Comparison of ENCODE assay signal across 1 cellular context in the genomic region with DNA sequence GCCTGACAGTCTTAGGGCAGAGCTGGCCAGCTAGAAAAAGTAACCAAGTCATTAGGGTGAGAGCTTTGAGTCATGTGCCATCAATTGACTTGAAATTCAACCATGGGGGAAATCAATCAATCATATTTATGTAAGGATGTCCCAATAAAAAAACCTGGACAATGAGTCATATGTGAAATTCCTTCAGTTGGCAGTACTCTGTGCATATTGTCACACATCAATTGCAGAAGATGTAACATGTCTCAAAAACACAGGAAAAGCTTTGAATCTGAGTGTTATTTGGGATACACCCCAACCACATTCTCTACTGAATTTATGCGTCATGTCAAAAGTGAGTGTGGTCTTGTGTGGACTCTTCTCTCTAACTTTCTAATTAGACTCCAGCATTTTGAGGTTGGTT.
TF ChIP-seq lines count a peak whose summit lies in the region.

No MANE protein-coding gene starts in this region.

TF ChIP-seq in IMR-90, 13 proteins besides CTCF, POLR2A, EP300 and RAD21 (continued from another document):
- TF ChIP-seq ELK1 (IDR thresholded peaks at IDR 0.05; ENCODE audit: borderline replicate concordance, low read depth, low read length): no peak
- no peak for TF ChIP-seq MXI1 (IDR thresholded peaks at IDR 0.05; ENCODE audit: borderline replicate concordance, low read depth, low read length)
- TF ChIP-seq FOS (IDR thresholded peaks at IDR 0.05; ENCODE audit: low read depth, low read length): no peak
- TF ChIP-seq SMC3 (IDR thresholded peaks at IDR 0.05; ENCODE audit: low read depth, low read length): no peak
- no peak for TF ChIP-seq MAZ (IDR thresholded peaks at IDR 0.05; ENCODE audit: borderline replicate concordance, low read depth, low read length)
